5 cellular contexts compared by ENCODE assay signal in genomic region chr1:74943046-74943445, GRCh38.
"Had no signal": no experiment of that assay in that cellular context is flagged by ENCODE, and none has a peak within 500 bp of the region (broad histone marks: within the 10 kb centered on the region; RNA-seq: fewer than 3 reads in every experiment).

No MANE protein-coding gene starts in this region.

- H3K36me3 Mint-ChIP-seq: IgD-negative memory B cell had no signal

- H3K27me3 Mint-ChIP-seq: IgD-negative memory B cell had no signal

- H3K4me1 Mint-ChIP-seq: IgD-negative memory B cell had no signal

- H3K27ac Mint-ChIP-seq: IgD-negative memory B cell had no signal

- DNase-seq: GM23248, GOT3, H7, KBM-7 had no signal

- H3K4me3 Mint-ChIP-seq: IgD-negative memory B cell had no signal
